In genomic region chr18:41756141-41756540, GRCh38 we compare ENCODE assay signal across 24 cellular contexts.
"Had no signal": no experiment of that assay in that cellular context is flagged by ENCODE, and none has a peak within 500 bp of the region (broad histone marks: within the 10 kb centered on the region; RNA-seq: fewer than 3 reads in every experiment).

No MANE protein-coding gene starts in this region.

- H3K4me3 Mint-ChIP-seq: activated CD8-positive, alpha-beta T cell treated with anti-CD3 and anti-CD28 coated beads, Interleukin-2, amount 10 ng/mL, durations not matched to agents 7 days and 5 days; activated naive CD8-positive, alpha-beta T cell; T-helper 1 cell treated with Interleukin-12 subunit alpha and Interleukin-12 subunit beta and Interleukin-4 antibody, amounts not matched to agents 30 μg/mL and 1 μg/mL, for 36 hours had no signal

- ATAC-seq: activated CD8-positive, alpha-beta T cell treated with anti-CD3 and anti-CD28 coated beads, Interleukin-2, amount 10 ng/mL, durations not matched to agents 7 days and 5 days; Panc1 had no signal

- H3K36me3 ChIP-seq: brain microvascular endothelial cell, SJCRH30 had no signal

- H3K27ac ChIP-seq: brain microvascular endothelial cell, RWPE1, SJCRH30 had no signal

- H3K4me1 ChIP-seq: SJCRH30 had no signal

- H3K9me3 Mint-ChIP-seq: T-helper 1 cell treated with Interleukin-12 subunit alpha and Interleukin-12 subunit beta and Interleukin-4 antibody, amounts not matched to agents 30 μg/mL and 1 μg/mL, for 36 hours had no signal

- DNase-seq: activated CD4-positive, alpha-beta T cell treated with anti-CD3 and anti-CD28 coated beads for 48 hours; activated CD4-positive, alpha-beta T cell treated with anti-CD3 and anti-CD28 coated beads, Interleukin-2, amount 50 U/mL, for 4 hours; activated CD4-positive, CD25-positive, alpha-beta regulatory T cell treated with anti-CD3 and anti-CD28 coated beads, Interleukin-2, amount 50 U/mL, for 72 hours; activated CD8-positive, alpha-beta memory T cell treated with anti-CD3 and anti-CD28 coated beads, Interleukin-2, amount 50 U/mL, for 48 hours; activated CD8-positive, alpha-beta T cell treated with anti-CD3 and anti-CD28 coated beads, Interleukin-2, amount 10 ng/mL, durations not matched to agents 7 days and 5 days; activated effector memory CD4-positive, alpha-beta T cell treated with anti-CD3 and anti-CD28 coated beads, Interleukin-2, amount 50 U/mL, for 16 hours; activated naive CD4-positive, alpha-beta T cell treated with Interleukin-2 at 50 U/mL for 16 hours; activated T-cell treated with anti-CD3 and anti-CD28 coated beads, Interleukin-2, amount 50 U/mL, for 1 hour; brain microvascular endothelial cell; MM.1S; NCI-H1105; NCI-H1436; NCI-H1694 treated with DMSO at 0.1 percent for 48 hours; NCI-H2029 treated with DMSO at 0.1 percent for 48 hours; NCI-H345; NCI-H510A; NCI-H526 treated with DMSO at 0.1 percent for 48 hours; NCI-H82; Right ventricle myocardium superior; SJCRH30 had no signal

- H3K4me3 ChIP-seq: SJCRH30 had no signal

- H3K27me3 ChIP-seq: brain microvascular endothelial cell, SJCRH30 had no signal

- H3K27ac Mint-ChIP-seq: activated CD8-positive, alpha-beta T cell treated with anti-CD3 and anti-CD28 coated beads, Interleukin-2, amount 10 ng/mL, durations not matched to agents 7 days and 5 days; activated naive CD8-positive, alpha-beta T cell; T-helper 1 cell treated with Interleukin-12 subunit alpha and Interleukin-12 subunit beta and Interleukin-4 antibody, amounts not matched to agents 30 μg/mL and 1 μg/mL, for 36 hours had no signal

- H3K9me3 ChIP-seq: SJCRH30 had no signal

- H3K36me3 Mint-ChIP-seq: activated naive CD8-positive, alpha-beta T cell had no signal
